In genomic region chr4:183399166-183399565, GRCh38 we compare ENCODE assay signal across 8 cellular contexts. TPM values are rescaled to one million over a fixed set of nuclear protein-coding genes. Genes with fewer than 3 reads are reported as not detected.
DNase-seq lines count a peak whose midpoint lies in the region; ATAC-seq, FAIRE-seq and TF ChIP-seq lines count a peak whose summit lies in the region.

No MANE protein-coding gene starts in this region.

- H3K9me3 ChIP-seq in DND-41 (ENCODE audit: insufficient read depth, low read length, severe bottlenecking) (no peaks in the 10 kb centered on the region), astrocyte (ENCODE audit: insufficient read depth, low read depth, low read length) (no peaks in the 10 kb centered on the region)

- no peak for DNase-seq in DND-41
- no peak for DNase-seq in astrocyte (ENCODE audit: low read depth)
- DNase-seq in naive thymus-derived CD8-positive, alpha-beta T cell: no peak
- DNase-seq in NCI-H69 (lab: John Stamatoyannopoulos, UW): no peak
- DNase-seq in mucosa of gallbladder (ENCODE audit: low spot score): no peak
- no peak for DNase-seq in SIG-M5 (lab: John Stamatoyannopoulos, UW)
- DNase-seq in NCI-H1105 treated with DMSO at 0.1 percent for 48 hours (lab: John Stamatoyannopoulos, UW): no peak

- TF ChIP-seq CTCF in DND-41 (IDR thresholded peaks at IDR 0.05; ENCODE audit: borderline replicate concordance, extremely low read depth, low read length, poor library complexity, severe bottlenecking) (no peak), astrocyte (IDR thresholded peaks at IDR 0.05; ENCODE audit: insufficient read depth, low read depth, low read length) (no peak)

- ATAC-seq in DND-41 (ENCODE audit: insufficient read depth, low read depth): peak; percentile 23; the same call in 2 of the 3 replicates
- ATAC-seq in HG03354 (IDR thresholded peaks at IDR 0.05; ENCODE audit: poor library complexity, severe bottlenecking, unreplicated experiment): peak; percentile 9
- peak in 1 of 2 donors; percentile 12 for ATAC-seq in naive thymus-derived CD8-positive, alpha-beta T cell

- no peaks in the 10 kb centered on the region for H3K79me2 ChIP-seq in DND-41 (ENCODE audit: insufficient read depth, low read length)
- no peaks in the 10 kb centered on the region for H3K79me2 ChIP-seq in astrocyte (ENCODE audit: insufficient read depth, low read length)

- H3K9ac ChIP-seq in DND-41 (ENCODE audit: low read depth, low read length): no peak overlapping the region
- peak overlapping the region; percentile 80 for H3K9ac ChIP-seq in astrocyte (ENCODE audit: low read length)

- peaks cover 22% of the 10 kb centered on the region for H3K27me3 Mint-ChIP-seq in astrocyte (ENCODE audit: low read depth, unreplicated experiment)
- peaks cover 0 to 5% (median 0%) of the 10 kb centered on the region in 5 donors for H3K27me3 Mint-ChIP-seq in naive thymus-derived CD8-positive, alpha-beta T cell

- peaks cover 2% of the 10 kb centered on the region for H3K4me1 Mint-ChIP-seq in astrocyte (ENCODE audit: low read depth, unreplicated experiment)
- peaks cover 18 to 32% (median 25%) of the 10 kb centered on the region in 4 donors for H3K4me1 Mint-ChIP-seq in naive thymus-derived CD8-positive, alpha-beta T cell

- peaks cover 11% of the 10 kb centered on the region for H3K4me1 ChIP-seq in DND-41 (ENCODE audit: insufficient read depth, low read length)
- H3K4me1 ChIP-seq in astrocyte (ENCODE audit: insufficient read depth, low read length): peaks cover 13% of the 10 kb centered on the region

- H3K9me3 Mint-ChIP-seq in astrocyte (ENCODE audit: unreplicated experiment): no peaks in the 10 kb centered on the region
- no peaks in the 10 kb centered on the region for H3K9me3 Mint-ChIP-seq in naive thymus-derived CD8-positive, alpha-beta T cell

- H3K36me3 ChIP-seq in DND-41 (ENCODE audit: insufficient read depth, low read length): no peaks in the 10 kb centered on the region
- H3K36me3 ChIP-seq in astrocyte (ENCODE audit: insufficient read depth, low read length): no peaks in the 10 kb centered on the region

- FAIRE-seq in astrocyte (lab: Jason Lieb, UNC): no peak

- no peak overlapping the region for H2AFZ ChIP-seq in DND-41 (ENCODE audit: low read depth, low read length)
- H2AFZ ChIP-seq in astrocyte (ENCODE audit: low read depth, low read length): peak overlapping the region; percentile 93

- H3K27ac ChIP-seq in DND-41 (ENCODE audit: low read length): no peak overlapping the region
- no peak overlapping the region for H3K27ac ChIP-seq in astrocyte (ENCODE audit: low read depth, low read length)

- POLR2A ChIA-PET in naive thymus-derived CD8-positive, alpha-beta T cell (lab: Charles Lee): interaction anchor here (0.9 to 3.2 kb wide), 2 partner anchors 45 to 55 kb away, joined by 3 to 15 read pairs; partner anchors contain the start of gene CDKN2AIP

- H3K4me3 ChIP-seq in DND-41 (ENCODE audit: low read depth in 1 of 2, low read length in 2 of 2) (no peak overlapping the region), astrocyte (ENCODE audit: insufficient read depth, low read depth, low read length) (no peak overlapping the region)

- H3K36me3 Mint-ChIP-seq in astrocyte (ENCODE audit: low read depth, unreplicated experiment): no peaks in the 10 kb centered on the region
- no peaks in the 10 kb centered on the region for H3K36me3 Mint-ChIP-seq in naive thymus-derived CD8-positive, alpha-beta T cell

- H3K27me3 ChIP-seq in DND-41 (ENCODE audit: insufficient read depth, low read length, poor library complexity) (peaks cover 23% of the 10 kb centered on the region), astrocyte (ENCODE audit: insufficient read depth, low read length) (peaks cover 4% of the 10 kb centered on the region)

- peak overlapping the region; percentile 20 for H3K4me3 Mint-ChIP-seq in astrocyte (ENCODE audit: unreplicated experiment)
- H3K4me3 Mint-ChIP-seq in naive thymus-derived CD8-positive, alpha-beta T cell: peak overlapping the region; percentile 78 to 95 (median 91)

- H4K20me1 ChIP-seq in DND-41 (ENCODE audit: insufficient read depth, low read length) (no peaks in the 10 kb centered on the region), astrocyte (ENCODE audit: insufficient read depth, low read length) (no peaks in the 10 kb centered on the region)

- H3K27ac Mint-ChIP-seq in astrocyte (ENCODE audit: unreplicated experiment): no peak overlapping the region
- peak overlapping the region in 8 of 10 donors; percentile 0 to 95 (median 80) for H3K27ac Mint-ChIP-seq in naive thymus-derived CD8-positive, alpha-beta T cell

- H3K4me2 ChIP-seq in DND-41 (ENCODE audit: insufficient read depth, low read length) (0 out of 2 replicates have a peak overlapping the region, but pooled peaks have one; percentile 83), astrocyte (ENCODE audit: low read length) (peak overlapping the region; percentile 93)

RNA-seq across cellular contexts. Expression of gene CDKN2AIP, which starts 45.3 kb away (rescaled TPM):
- total RNA-seq in astrocyte: 9.6 and 11.6 TPM in 2 replicates
- 10 to 100 TPM; 69.9 to 78.2 TPM for total RNA-seq in naive thymus-derived CD8-positive, alpha-beta T cell
- polyA plus RNA-seq in naive thymus-derived CD8-positive, alpha-beta T cell: 10 to 100 TPM; 28.2 to 45.4 (median 30.9) TPM
- total RNA-seq in mucosa of gallbladder: 19.1 TPM
